8 cellular contexts compared by ENCODE assay signal in the genomic region with DNA sequence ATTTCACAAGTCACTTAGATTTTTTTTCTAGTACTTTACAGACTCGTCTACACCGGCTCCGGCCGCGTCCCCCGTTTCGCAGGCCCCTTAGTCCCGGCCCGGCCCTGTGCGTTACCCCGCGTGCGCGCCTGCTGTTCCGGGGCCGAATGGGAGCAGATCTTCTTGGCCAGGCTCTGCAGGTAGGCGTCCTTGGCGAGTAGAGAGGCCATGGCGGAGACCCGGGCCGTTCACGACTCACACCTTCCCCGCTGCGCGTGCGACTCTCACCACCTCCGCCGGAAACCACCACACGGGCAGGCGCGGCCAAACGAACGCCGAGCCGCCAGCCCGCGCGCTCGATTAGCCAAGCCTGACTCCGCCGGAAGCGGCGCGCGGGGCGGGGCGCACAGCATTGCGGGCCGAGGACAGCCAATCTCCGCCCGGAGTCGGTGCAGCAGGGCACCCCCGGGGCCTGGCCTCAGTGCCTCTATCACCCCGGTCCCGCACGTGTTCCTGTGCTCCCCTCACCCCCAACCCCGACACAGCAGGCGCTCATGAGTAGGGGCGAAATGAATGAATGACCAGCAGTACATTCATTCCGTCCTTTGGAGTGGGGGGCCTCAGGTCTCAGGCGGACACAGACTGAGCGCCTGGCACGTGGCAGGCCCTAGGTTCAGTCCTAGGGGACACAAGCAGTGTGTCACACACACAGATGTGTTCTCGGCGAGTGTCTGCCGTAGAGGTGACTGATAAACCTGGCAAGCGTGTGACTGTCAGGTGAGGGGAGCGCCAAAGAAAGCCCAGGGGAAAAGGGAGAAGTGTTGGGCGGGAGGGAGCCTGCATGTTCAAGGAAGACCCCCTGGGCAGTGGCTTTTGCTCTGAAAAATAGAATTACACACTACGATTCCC. TPM values are rescaled to one million over a fixed set of nuclear protein-coding genes. Genes with fewer than 3 reads are reported as not detected.
DNase-seq lines count a peak whose midpoint lies in the region; ATAC-seq and TF ChIP-seq lines count a peak whose summit lies in the region.

A gene (minus strand): TSS at position 265 of the 888 bp plus-strand sequence. CDS start 56 bp downstream, at position 209.

- H3K36me3 ChIP-seq in BJ (ENCODE audit: control insufficient read depth, insufficient read depth, low read length), result peaks cover 41% of the 10 kb centered on the region

- ATAC-seq in GM19351 (IDR thresholded peaks at IDR 0.05; ENCODE audit: unreplicated experiment), result peak; percentile 84
- peak; percentile 64 for ATAC-seq in HG03469 (IDR thresholded peaks at IDR 0.05; ENCODE audit: unreplicated experiment)

- POLR2A ChIA-PET in BJ (lab: Charles Lee), result interaction anchor here (0.9 kb wide), 1 partner anchor 12 kb away, joined by 8 read pairs; a partner anchor contains a TSS

- TF ChIP-seq CTCF in BJ (IDR thresholded peaks at IDR 0.05; ENCODE audit: insufficient read depth, low read depth, low read length), result no peak
- TF ChIP-seq CTCF in choroid plexus epithelial cell (conservative IDR thresholded peaks at IDR 0.05; ENCODE audit: low read depth, low read length), result no peak

- H3K4me3 ChIP-seq in BJ (ENCODE audit: low read depth, low read length), result peak within 1 kb of the TSS; percentile 96
- peak within 1 kb of the TSS; percentile 89 for H3K4me3 ChIP-seq in choroid plexus epithelial cell (ENCODE audit: low read depth, low read length)

- no peaks in the 10 kb centered on the region for H3K27me3 ChIP-seq in BJ (ENCODE audit: control insufficient read depth, insufficient read depth, low read length)

- CTCF ChIA-PET in BJ (lab: Yijun Ruan, JAX), result no interaction called here

- DNase-seq in BJ (ENCODE audit: low read depth), result peak; percentile 31
- DNase-seq in NCI-H526 (lab: John Stamatoyannopoulos, UW), result peak; percentile 55 to 90
- DNase-seq in activated CD4-positive, alpha-beta T cell treated with anti-CD3 and anti-CD28 coated beads for 4 hours, result peak; percentile 92 to 93
- DNase-seq in choroid plexus epithelial cell (ENCODE audit: low read depth), result peak; percentile 90
- DNase-seq in kidney tubule cell (ENCODE audit: low spot score), result peak; percentile 92
- DNase-seq in stimulated activated CD4-positive, alpha-beta T cell treated with anti-CD3 and anti-CD28 coated beads, Interleukin-15, amount 100 ng/mL, for 48 hours (ENCODE audit: low read depth in 2 of 2), result peak; percentile 92 to 93

RNA-seq across cellular contexts. Expression of the gene that starts here (rescaled TPM):
- 8.4 and 9.4 TPM in 2 replicates for polyA plus RNA-seq in BJ (2011; rRNA removed)
- 2.9 and 3.5 TPM in 2 replicates for polyA minus RNA-seq in BJ (2011; rRNA and poly(A)+ RNA removed)

Comparison
In these comparisons a context has a peak if more than half of its experiments do, and no peak if none do; other contexts are left out.
1. Peak in every context shown above with its lines: DNase-seq, ATAC-seq and H3K4me3 ChIP-seq.
2. DNase-seq: peak in every context shown above with its lines; median percentile 92 in activated CD4-positive, alpha-beta T cell treated with anti-CD3 and anti-CD28 coated beads for 4 hours; 92 in stimulated activated CD4-positive, alpha-beta T cell treated with anti-CD3 and anti-CD28 coated beads, Interleukin-15, amount 100 ng/mL, for 48 hours; 92 in kidney tubule cell; 90 in choroid plexus epithelial cell; 72 in NCI-H526; 31 in BJ.